ENCODE assay signal across 22 cellular contexts in genomic region chr17:76921340-76922036, GRCh38. TPM values are rescaled to one million over a fixed set of nuclear protein-coding genes. Genes with fewer than 3 reads are reported as not detected.
DNase-seq lines count a peak whose midpoint lies in the region; ATAC-seq, FAIRE-seq and TF ChIP-seq lines count a peak whose summit lies in the region.
"Had no signal": no experiment of that assay in that cellular context is flagged by ENCODE, and none has a peak within 500 bp of the region (broad histone marks: within the 10 kb centered on the region; RNA-seq: fewer than 3 reads in every experiment).

No MANE protein-coding gene starts in this region.

- no TSS peak for BruUV-seq in K562 (replicated peaks; lab: Mats Ljungman, UMichigan)

- peaks cover 6% of the 10 kb centered on the region for H3K9me1 ChIP-seq in K562 (ENCODE audit: control insufficient read depth, insufficient read depth, low read length)

- peak overlapping the region; percentile 15 for H3K27ac Mint-ChIP-seq in neural progenitor cell
- H3K27ac Mint-ChIP-seq: CD4-positive, alpha-beta T cell; HFFc6 had no signal

- TF ChIP-seq POLR2A in K562 (conservative IDR thresholded peaks at IDR 0.05) = no peak

- no peak overlapping the region for H3K27ac ChIP-seq in SK-N-SH (ENCODE audit: low read depth in 2 of 2, low read length in 1 of 2)
- H3K27ac ChIP-seq in K562 (ENCODE audit: extremely low read depth, low read depth, low read length) = no peak overlapping the region
- no peak overlapping the region for H3K27ac ChIP-seq in neural progenitor cell
- H3K27ac ChIP-seq in lower lobe of right lung = no peak overlapping the region
- H3K27ac ChIP-seq: 22Rv1, C4-2B, GM23248, HL-60 had no signal

- POLR2A ChIA-PET in SK-N-SH (lab: Yijun Ruan, JAX) = no interaction called here
- POLR2A ChIA-PET in K562 (lab: Yijun Ruan, JAX) = no interaction called here

- no peak overlapping the region for H3K4me3 Mint-ChIP-seq in neural progenitor cell
- H3K4me3 Mint-ChIP-seq: CD4-positive, alpha-beta T cell; HFFc6 had no signal

- H3K27me3 Mint-ChIP-seq in neural progenitor cell (ENCODE audit: insufficient read depth, low read depth) = peaks cover 7% of the 10 kb centered on the region
- H3K27me3 Mint-ChIP-seq: CD4-positive, alpha-beta T cell had no signal

- H3K9me2 ChIP-seq in SK-N-SH = no peaks in the 10 kb centered on the region

- TF ChIP-seq EP300 in SK-N-SH (IDR thresholded peaks at IDR 0.05; ENCODE audit: borderline replicate concordance in 1 of 2, low read depth in 1 of 2, low read length in 1 of 2) (no peak), K562 (IDR thresholded peaks at IDR 0.05; ENCODE audit: low read length) (no peak)

- FAIRE-seq in K562 (lab: Jason Lieb, UNC) = no peak
- FAIRE-seq: A549, D721Med, G401.6, GM12891, H54 had no signal

- no peaks in the 10 kb centered on the region for H3K36me3 ChIP-seq in SK-N-SH (replicated peaks in 1 of 2; ENCODE audit: control insufficient read depth in 1 of 2, insufficient read depth in 2 of 2, low read length in 1 of 2)
- no peaks in the 10 kb centered on the region for H3K36me3 ChIP-seq in K562 (ENCODE audit: control insufficient read depth, insufficient read depth, low read length)
- no peaks in the 10 kb centered on the region for H3K36me3 ChIP-seq in neural progenitor cell
- H3K36me3 ChIP-seq in lower lobe of right lung = no peaks in the 10 kb centered on the region

- intact Hi-C loops in K562 (cut with micrococcal nuclease) = no loop called here
- intact Hi-C loops in lower lobe of right lung (cut with DNase I) = no loop called here

- H3K9ac ChIP-seq in SK-N-SH (no peak overlapping the region), K562 (ENCODE audit: insufficient read depth in 1 of 2, low read depth in 2 of 2, low read length in 2 of 2) (no peak overlapping the region), neural progenitor cell (no peak overlapping the region)
- H3K9ac ChIP-seq: GM23248 had no signal

- ATAC-seq in SK-N-SH treated with all-trans-retinoic acid at 6 μM for 48 hours (no peak), K562 (no peak), lower lobe of right lung (no peak)
- ATAC-seq: A549 had no signal

- no peaks in the 10 kb centered on the region for H3K36me3 Mint-ChIP-seq in neural progenitor cell

- no peaks in the 10 kb centered on the region for H3K79me2 ChIP-seq in SK-N-SH (ENCODE audit: insufficient read depth)
- H3K79me2 ChIP-seq in K562 (ENCODE audit: control insufficient read depth, insufficient read depth, low read length) = no peaks in the 10 kb centered on the region
- no peaks in the 10 kb centered on the region for H3K79me2 ChIP-seq in neural progenitor cell (ENCODE audit: low read depth)

- CTCF ChIA-PET in SK-N-SH (lab: Yijun Ruan, JAX) (interaction anchor here (1.7 to 5.5 kb wide), 3 partner anchors 18 to 135 kb away, joined by 4 to 26 read pairs (median 7); partner anchors contain the start of gene MGAT5B), K562 (lab: Yijun Ruan, JAX; ENCODE audit: low intra/inter-chr PET ratio) (no interaction called here)

- H3K9me3 ChIP-seq in SK-N-SH (no peaks in the 10 kb centered on the region), K562 (replicated peaks; ENCODE audit: control insufficient read depth, insufficient read depth, low read depth, low read length) (no peaks in the 10 kb centered on the region), neural progenitor cell (ENCODE audit: low read depth) (no peaks in the 10 kb centered on the region), lower lobe of right lung (no peaks in the 10 kb centered on the region)
- H3K9me3 ChIP-seq: A549, Caco-2 had no signal

- H3K4me3 ChIP-seq in SK-N-SH (ENCODE audit: low read depth in 2 of 2, low read length in 1 of 2) = no peak overlapping the region
- H3K4me3 ChIP-seq in K562 = no peak overlapping the region
- no peak overlapping the region for H3K4me3 ChIP-seq in neural progenitor cell
- no peak overlapping the region for H3K4me3 ChIP-seq in lower lobe of right lung
- H3K4me3 ChIP-seq: A549, GM23248 had no signal

- no peak overlapping the region for H3K4me2 ChIP-seq in SK-N-SH
- H3K4me2 ChIP-seq in K562 (ENCODE audit: insufficient read depth, low read length) = no peak overlapping the region
- no peak overlapping the region for H3K4me2 ChIP-seq in neural progenitor cell
- H3K4me2 ChIP-seq: A549 had no signal

- in situ Hi-C loops in K562 (cut with MboI) = no loop called here

- no peaks in the 10 kb centered on the region for H3K27me3 ChIP-seq in SK-N-SH (ENCODE audit: insufficient read depth)
- H3K27me3 ChIP-seq in K562 (ENCODE audit: control insufficient read depth in 2 of 2, insufficient read depth in 2 of 2, low read length in 2 of 2) = peaks cover 40 to 65% of the 10 kb centered on the region in 2 experiments
- H3K27me3 ChIP-seq in neural progenitor cell = no peaks in the 10 kb centered on the region
- H3K27me3 ChIP-seq in lower lobe of right lung (ENCODE audit: low read depth) = peaks cover 10% of the 10 kb centered on the region

- DNase-seq in SK-N-SH = no peak
- no peak for DNase-seq in K562 (ENCODE audit: extremely low read depth in 1 of 4, low spot score in 3 of 4)
- DNase-seq in neural progenitor cell (ENCODE audit: low spot score) = no peak
- no peak for DNase-seq in NCI-H446 (lab: John Stamatoyannopoulos, UW)
- DNase-seq in SW 1271 (lab: John Stamatoyannopoulos, UW) = no peak
- DNase-seq in lower lobe of right lung = no peak
- DNase-seq: AML-193; CD4-positive, alpha-beta T cell; GM23248; HCEC 1CT; HFFc6; IMR-90 had no signal

- H3K9me3 Mint-ChIP-seq in neural progenitor cell = no peaks in the 10 kb centered on the region
- H3K9me3 Mint-ChIP-seq: CD4-positive, alpha-beta T cell; HFFc6 had no signal

- H3F3A ChIP-seq in SK-N-SH (replicated peaks; ENCODE audit: insufficient read depth) (peaks cover 7% of the 10 kb centered on the region), neural progenitor cell (ENCODE audit: low read depth) (no peaks in the 10 kb centered on the region)

- TF ChIP-seq CTCF in SK-N-SH (IDR thresholded peaks at IDR 0.05) = no peak
- TF ChIP-seq CTCF in K562 (IDR thresholded peaks at IDR 0.05 in 2 of 3, conservative IDR thresholded peaks at IDR 0.05 in 1 of 3; ENCODE audit: insufficient read depth in 2 of 3, low read depth in 1 of 3, low read length in 3 of 3) = no peak
- no peak for TF ChIP-seq CTCF in neural progenitor cell (IDR thresholded peaks at IDR 0.05)
- TF ChIP-seq CTCF in lower lobe of right lung (IDR thresholded peaks at IDR 0.05) = no peak

- H3K4me1 ChIP-seq in SK-N-SH (ENCODE audit: control insufficient read depth in 1 of 2, insufficient read depth in 2 of 2, low read depth in 1 of 2, low read length in 1 of 2) (peaks cover 0 to 10% of the 10 kb centered on the region in 2 experiments; a peak in 1 of 4 replicates), K562 (replicated peaks in 1 of 2; ENCODE audit: control insufficient read depth in 2 of 2, insufficient read depth in 2 of 2, low read length in 2 of 2) (no peaks in the 10 kb centered on the region), neural progenitor cell (peaks cover 8% of the 10 kb centered on the region), lower lobe of right lung (no peaks in the 10 kb centered on the region)

- H2AFZ ChIP-seq in SK-N-SH (ENCODE audit: low read depth) (no peak overlapping the region), K562 (ENCODE audit: low read depth, low read length) (no peak overlapping the region), neural progenitor cell (replicated peaks) (no peak overlapping the region)
- H2AFZ ChIP-seq: GM23248 had no signal

- H4K20me1 ChIP-seq in SK-N-SH (ENCODE audit: insufficient read depth) = peaks cover 8% of the 10 kb centered on the region; the same call in 1 of the 2 replicates
- H4K20me1 ChIP-seq in K562 (replicated peaks; ENCODE audit: control insufficient read depth, insufficient read depth, low read length) = peaks cover 25% of the 10 kb centered on the region; the same call in 1 of the 2 replicates
- no peaks in the 10 kb centered on the region for H4K20me1 ChIP-seq in neural progenitor cell (ENCODE audit: low read depth)

- 82% methylated on average over 12 of the region's 12 CpGs for WGBS in SK-N-SH (ENCODE audit: low lambda C conversion rate)
- 1% methylated on average over 12 of the region's 12 CpGs for WGBS in K562 (ENCODE audit: insufficient coverage, low coverage, missing lambda C conversion rate)

- peaks cover 18% of the 10 kb centered on the region for H3K4me1 Mint-ChIP-seq in neural progenitor cell

- TF ChIP-seq RAD21 in SK-N-SH (IDR thresholded peaks at IDR 0.05; ENCODE audit: low read length) (no peak), K562 (CRISPR knock-in tag; conservative IDR thresholded peaks at IDR 0.05 in 1 of 2, IDR thresholded peaks at IDR 0.05 in 1 of 2) (no peak)

TF ChIP-seq in SK-N-SH treated with all-trans-retinoic acid at 6 μM for 48 hours, 23 proteins besides CTCF, POLR2A, EP300 and RAD21 (continues in another document):
- TF ChIP-seq PPARA (CRISPR knock-in tag; IDR thresholded peaks at IDR 0.05; ENCODE audit: borderline replicate concordance) = no peak
- no peak for TF ChIP-seq CSDC2 (CRISPR knock-in tag; IDR thresholded peaks at IDR 0.05)

TF ChIP-seq in SK-N-SH, 30 proteins besides CTCF, POLR2A, EP300 and RAD21 (continues in another document):
- no peak for TF ChIP-seq EZH2phosphoT487 (IDR thresholded peaks at IDR 0.05; ENCODE audit: borderline replicate concordance, low read depth)

TF ChIP-seq in K562, 482 proteins besides CTCF, POLR2A, EP300 and RAD21 (continues in another document):
- TF ChIP-seq ZFP36 (IDR thresholded peaks at IDR 0.05; ENCODE audit: low read depth, low read length, partially characterized antibody) = peak; percentile 22

RNA-seq across cellular contexts. Expression of gene MGAT5B, which starts 53.3 kb away (rescaled TPM):
- polyA plus RNA-seq in SK-N-SH (2012; rRNA removed) (10.3 and 13.8 TPM in 2 replicates), K562 (2011; rRNA removed) (0.43 and 0.79 TPM in 2 replicates), K562 (2014; fragmentation: Illumina TruSeq; extraction: Trizol) (0.09 and 0.17 TPM in 2 replicates), K562 (2014; fragmentation: Nextera tagmentation; extraction: Ambion mirVana) (not detected), K562 (2014; rRNA removed) (0.16 TPM in 1 of 2 replicates, not detected in the other)
- 4.1 and 7.1 TPM in 2 replicates for polyA plus RNA-seq in SK-N-SH (2012; cell fraction: cytosol; rRNA removed)
- polyA plus RNA-seq in SK-N-SH (2012; cell fraction: nucleus; rRNA removed) = 36.6 and 42.2 TPM in 2 replicates
- 1.5 and 5.7 TPM in 2 replicates for total RNA-seq in K562 (2011; cell fraction: chromatin; rRNA removed; ENCODE audit: low replicate concordance)
- 2.2 and 2.5 TPM in 2 replicates for total RNA-seq in K562 (2011; cell fraction: nucleolus; rRNA removed)
- total RNA-seq in K562 (2011; cell fraction: nucleoplasm; rRNA removed) = 0.76 and 1.6 TPM in 2 replicates
- total RNA-seq in K562 (2014; rRNA removed) (0.18 and 0.29 TPM in 2 replicates), K562 (2014; rRNA removed; fragmentation: Illumina TruSeq; extraction: Trizol) (0.19 TPM in 1 of 2 replicates, not detected in the other), K562 (2015; rRNA removed; fragmentation: Illumina TruSeq; extraction: Trizol) (not detected in 2 replicates), K562 (2021) (0.16 and 0.22 TPM in 2 replicates), neural progenitor cell (ENCODE audit: low replicate concordance) (1.8 and 6.0 TPM in 2 replicates), lower lobe of right lung (1.3 TPM)
- polyA plus RNA-seq in K562 (2011; cell fraction: cytosol; rRNA removed) = 0.59 and 1.2 TPM in 2 replicates
- polyA plus RNA-seq in K562 (2011; cell fraction: nucleus; rRNA removed) = 2.3 and 3.9 TPM in 2 replicates
- 0.19 and 0.22 TPM in 2 replicates for polyA plus RNA-seq in K562 (2012)
- 0.09 and 0.11 TPM in 2 replicates for polyA minus RNA-seq in K562 (2011; rRNA and poly(A)+ RNA removed)
- polyA minus RNA-seq in K562 (2011; cell fraction: cytosol; rRNA and poly(A)+ RNA removed) = 1.5 TPM in 1 of 2 replicates, not detected in the other
- polyA minus RNA-seq in K562 (2011; cell fraction: nucleus; rRNA and poly(A)+ RNA removed) = 1.5 and 1.9 TPM in 2 replicates
